ENCODE assay signal across 14 cellular contexts in the genomic region with DNA sequence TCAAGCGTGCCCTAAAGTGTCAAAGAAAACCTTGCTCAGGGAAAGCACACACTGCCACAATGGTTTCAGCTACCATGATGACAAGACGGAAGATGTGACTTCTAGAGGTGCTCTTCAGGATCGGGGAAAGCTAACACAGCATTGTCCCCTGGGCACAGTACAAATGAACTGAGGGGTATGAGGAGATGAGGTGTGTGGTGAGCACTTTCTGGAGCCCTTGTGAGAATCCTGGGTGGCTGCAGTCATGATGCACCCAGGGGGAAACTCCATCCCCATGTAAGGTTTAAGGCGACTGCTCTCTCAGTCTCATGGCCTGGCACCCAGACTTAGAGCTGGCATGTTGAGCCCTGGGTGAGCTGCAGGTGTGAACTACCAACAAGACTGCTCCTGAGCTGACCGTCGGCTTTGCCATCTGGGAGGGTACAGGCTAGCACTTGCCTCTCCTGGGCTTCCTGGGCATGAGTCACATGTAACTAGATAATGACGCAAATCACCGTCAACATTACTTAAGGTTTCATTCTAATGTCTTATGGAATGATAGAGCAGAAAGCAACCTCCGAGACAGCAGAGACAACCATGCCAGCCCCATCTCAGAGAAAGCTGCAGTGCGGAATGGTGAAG.
DNase-seq lines count a peak whose midpoint lies in the region; ATAC-seq and TF ChIP-seq lines count a peak whose summit lies in the region.
"Had no signal": no experiment of that assay in that cellular context is flagged by ENCODE, and none has a peak within 500 bp of the region (broad histone marks: within the 10 kb centered on the region; RNA-seq: fewer than 3 reads in every experiment).

No MANE protein-coding gene starts in this region.

- H3K27ac ChIP-seq in CD4-positive, alpha-beta T cell (ENCODE audit: low read depth, low read length), result no peak overlapping the region
- H3K27ac ChIP-seq in Peyer's patch (no peak overlapping the region), tibial nerve (no peak overlapping the region)

- intact Hi-C loops in CD4-positive, alpha-beta T cell (cut with DNase I, micrococcal nuclease), result no loop called here
- intact Hi-C loops in posterior vena cava (cut with DNase I), result no loop called here

- H3K27me3 ChIP-seq in CD4-positive, alpha-beta T cell (ENCODE audit: control insufficient read depth, insufficient read depth, low read length), result no peaks in the 10 kb centered on the region
- H3K27me3 ChIP-seq in Peyer's patch (no peaks in the 10 kb centered on the region), tibial nerve (no peaks in the 10 kb centered on the region)

- CTCF ChIA-PET in CD4-positive, alpha-beta T cell (lab: Charles Lee), result no interaction called here

- ATAC-seq in CD4-positive, alpha-beta T cell (ENCODE audit: poor library complexity), result no peak
- no peak for ATAC-seq in central memory CD8-positive, alpha-beta T cell (replicated peaks; ENCODE audit: extremely low read depth, poor library complexity, severe bottlenecking)
- ATAC-seq in HG03432 (IDR thresholded peaks at IDR 0.05; ENCODE audit: unreplicated experiment), result no peak
- ATAC-seq: GM12878 had no signal

- H3K9me3 ChIP-seq in CD4-positive, alpha-beta T cell (ENCODE audit: control insufficient read depth, low read length), result no peaks in the 10 kb centered on the region
- H3K9me3 ChIP-seq in Peyer's patch, result no peaks in the 10 kb centered on the region
- H3K9me3 ChIP-seq in tibial nerve, result no peaks in the 10 kb centered on the region

- H3K4me3 ChIP-seq in Peyer's patch (no peak overlapping the region), tibial nerve (no peak overlapping the region)
- H3K4me3 ChIP-seq: GM12878 had no signal

- no peak overlapping the region for H3K4me3 Mint-ChIP-seq in CD4-positive, alpha-beta T cell
- no peak overlapping the region for H3K4me3 Mint-ChIP-seq in central memory CD8-positive, alpha-beta T cell

- POLR2A ChIA-PET in CD4-positive, alpha-beta T cell (lab: Charles Lee), result no interaction called here

- peaks cover 98% of the 10 kb centered on the region for H3K36me3 Mint-ChIP-seq in CD4-positive, alpha-beta T cell (ENCODE audit: low read depth)
- H3K36me3 Mint-ChIP-seq in central memory CD8-positive, alpha-beta T cell (ENCODE audit: insufficient read depth), result peaks cover 39% of the 10 kb centered on the region

- TF ChIP-seq EP300 in tibial nerve (IDR thresholded peaks at IDR 0.05), result no peak

- WGBS in tibial nerve, 2 donors, result 95 to 97% methylated on average over 10 of the region's 10 CpGs

- H3K27ac Mint-ChIP-seq in CD4-positive, alpha-beta T cell, result peak overlapping the region; percentile 94
- H3K27ac Mint-ChIP-seq in central memory CD8-positive, alpha-beta T cell (ENCODE audit: low read depth), result peak overlapping the region; percentile 13

- no peak for TF ChIP-seq POLR2A in Peyer's patch (IDR thresholded peaks at IDR 0.05)
- no peak for TF ChIP-seq POLR2A in tibial nerve (IDR thresholded peaks at IDR 0.05)

- no peaks in the 10 kb centered on the region for H3K9me3 Mint-ChIP-seq in CD4-positive, alpha-beta T cell
- H3K9me3 Mint-ChIP-seq in central memory CD8-positive, alpha-beta T cell, result no peaks in the 10 kb centered on the region

- no peak for DNase-seq in CD4-positive, alpha-beta T cell
- DNase-seq in NCI-H226 (peak; percentile 88), posterior vena cava (ENCODE audit: low spot score) (peak; percentile 64), amniotic stem cell (lab: John Stamatoyannopoulos, UW) (no peak), Peyer's patch (no peak), tibial nerve (ENCODE audit: low spot score in 2 of 2) (no peak)
- no peak for DNase-seq in central memory CD8-positive, alpha-beta T cell (ENCODE audit: low spot score in 2 of 2)
- DNase-seq: activated naive CD4-positive, alpha-beta T cell treated with anti-CD3 and anti-CD28 coated beads, Interleukin-2, amount 50 U/mL, for 16 hours; effector CD4-positive, alpha-beta T cell; midbrain; NCI-H524; retina had no signal

- H3K4me1 Mint-ChIP-seq in CD4-positive, alpha-beta T cell (ENCODE audit: low read depth), result peaks cover 83% of the 10 kb centered on the region
- H3K4me1 Mint-ChIP-seq in central memory CD8-positive, alpha-beta T cell, result peaks cover 81% of the 10 kb centered on the region

- no peaks in the 10 kb centered on the region for H3K36me3 ChIP-seq in Peyer's patch
- H3K36me3 ChIP-seq in tibial nerve, result peaks cover 0 to 59% (median 0%) of the 10 kb centered on the region in 3 donors

- H3K4me1 ChIP-seq in Peyer's patch (peaks cover 0 to 30% (median 0%) of the 10 kb centered on the region in 4 donors), tibial nerve (peaks cover 0 to 23% (median 5%) of the 10 kb centered on the region in 4 donors)

- no peaks in the 10 kb centered on the region for H3K27me3 Mint-ChIP-seq in CD4-positive, alpha-beta T cell
- no peaks in the 10 kb centered on the region for H3K27me3 Mint-ChIP-seq in central memory CD8-positive, alpha-beta T cell

- no peak for TF ChIP-seq CTCF in CD4-positive, alpha-beta T cell (IDR thresholded peaks at IDR 0.05)
- TF ChIP-seq CTCF in Peyer's patch (IDR thresholded peaks at IDR 0.05), result no peak
- no peak for TF ChIP-seq CTCF in tibial nerve (IDR thresholded peaks at IDR 0.05)

Comparison
In these comparisons a context has a peak if more than half of its experiments do, and no peak if none do; other contexts are left out.
1. DNase-seq: peak in NCI-H226 (single experiment) and posterior vena cava (single experiment); none in CD4-positive, alpha-beta T cell (0 of 10), central memory CD8-positive, alpha-beta T cell (0 of 2), amniotic stem cell (single experiment), Peyer's patch (0 of 3) and tibial nerve (0 of 2).